Comparison of ENCODE assay signal across 19 cellular contexts in genomic region chr21:39776589-39776988, GRCh38. TPM values are rescaled to one million over a fixed set of nuclear protein-coding genes. Genes with fewer than 3 reads are reported as not detected.
A peak's percentile ranks its signal among the peaks of the same experiment; 100 is the strongest.
DNase-seq lines count a peak whose midpoint lies in the region; ATAC-seq and TF ChIP-seq lines count a peak whose summit lies in the region.
"Had no signal": no experiment of that assay in that cellular context is flagged by ENCODE, and none has a peak within 500 bp of the region (broad histone marks: within the 10 kb centered on the region; RNA-seq: fewer than 3 reads in every experiment).

No MANE protein-coding gene starts in this region.

- ATAC-seq in HG03280 (IDR thresholded peaks at IDR 0.05; ENCODE audit: unreplicated experiment) (no peak), GM21423 (IDR thresholded peaks at IDR 0.05; ENCODE audit: unreplicated experiment) (no peak), HG03045 (IDR thresholded peaks at IDR 0.05; ENCODE audit: unreplicated experiment) (no peak)

- H3K4me3 ChIP-seq in choroid plexus epithelial cell (ENCODE audit: low read depth, low read length): no peak overlapping the region

- TF ChIP-seq CTCF in choroid plexus epithelial cell (conservative IDR thresholded peaks at IDR 0.05; ENCODE audit: low read depth, low read length): no peak

- DNase-seq in A172 (ENCODE audit: low spot score): peak; percentile 38
- DNase-seq in M059J (ENCODE audit: low read depth): peak; percentile 36
- peak; percentile 8 for DNase-seq in choroid plexus epithelial cell (ENCODE audit: low read depth)
- peak; percentile 0 for DNase-seq in myocyte (ENCODE audit: low read depth)
- DNase-seq in effector CD4-positive, alpha-beta T cell: no peak
- DNase-seq: Caco-2, DMS53, H7, IMR-90, NCI-H1417, NCI-H2029, NCI-H748 treated with DMSO at 0.1 percent for 48 hours, OCI-M1, RPMI8226 had no signal

RNA-seq across cellular contexts. Expression of gene IGSF5, which starts 31.6 kb away (rescaled TPM):
- total RNA-seq in A172 (2014; rRNA removed; shearing (Covaris generic)): 0.57 and 1.1 TPM in 2 replicates
- total RNA-seq in M059J (2014; rRNA removed; shearing (Covaris generic)): not detected in 2 replicates
- total RNA-seq in myocyte: 0.19 and 0.42 TPM in 2 replicates
- 0.52 TPM for polyA plus RNA-seq in myocyte (2012)
- total RNA-seq: A673, IMR-90, NCI-H460 had no signal
- polyA plus RNA-seq: IMR-90 had no signal
